Comparison of ENCODE assay signal across 23 cellular contexts in genomic region chr13:22665531-22665930, GRCh38.
DNase-seq lines count a peak whose midpoint lies in the region; ATAC-seq lines count a peak whose summit lies in the region.
"Had no signal": no experiment of that assay in that cellular context is flagged by ENCODE, and none has a peak within 500 bp of the region (broad histone marks: within the 10 kb centered on the region; RNA-seq: fewer than 3 reads in every experiment).

No MANE protein-coding gene starts in this region.

- peak; percentile 88 for DNase-seq in DMS53 treated with DMSO at 0.1 percent for 48 hours (lab: John Stamatoyannopoulos, UW; ENCODE audit: unreplicated experiment)
- peak; percentile 73 for DNase-seq in NCI-H1105 treated with DMSO at 0.1 percent for 48 hours (lab: John Stamatoyannopoulos, UW)
- DNase-seq in NCI-H69 (lab: John Stamatoyannopoulos, UW): peak; percentile 87
- no peak for DNase-seq in left colon
- no peak for DNase-seq in activated T-cell treated with anti-CD3 and anti-CD28 coated beads, Interleukin-2, amount 50 U/mL, for 1 hour
- no peak for DNase-seq in activated CD8-positive, alpha-beta memory T cell treated with anti-CD3 and anti-CD28 coated beads, Interleukin-2, amount 50 U/mL, for 4 hours
- DNase-seq: activated CD4-positive, alpha-beta T cell treated with anti-CD3 and anti-CD28 coated beads for 36 hours; activated gamma-delta T cell treated with Interleukin-2 at 50 U/mL for 16 hours; activated T-cell treated with anti-CD3 and anti-CD28 coated beads, Interleukin-2, amount 50 U/mL, for 24 hours; Calu3; caudate nucleus; hippocampal formation; immature natural killer cell; Karpas-422; MV-4-11; NCI-H187 treated with DMSO at 0.1 percent for 48 hours; OCI-M1; right cardiac atrium; spleen; upper lobe of right lung had no signal

- intact Hi-C loops in left colon (cut with DNase I, micrococcal nuclease): no loop called here

- ATAC-seq in left colon (peak; percentile 93), HG02981 (IDR thresholded peaks at IDR 0.05; ENCODE audit: unreplicated experiment) (no peak)
- ATAC-seq: activated CD4-positive, alpha-beta T cell treated with anti-CD3 and anti-CD28 coated beads for 36 hours; gastroesophageal sphincter; GM23338; right cardiac atrium; upper lobe of right lung had no signal

Comparison
In these comparisons a context has a peak if more than half of its experiments do, and no peak if none do; other contexts are left out.
1. DNase-seq: peak in DMS53 treated with DMSO at 0.1 percent for 48 hours (single experiment), NCI-H1105 treated with DMSO at 0.1 percent for 48 hours (single experiment) and NCI-H69 (single experiment); none in left colon (0 of 2), activated T-cell treated with anti-CD3 and anti-CD28 coated beads, Interleukin-2, amount 50 U/mL, for 1 hour (single experiment) and activated CD8-positive, alpha-beta memory T cell treated with anti-CD3 and anti-CD28 coated beads, Interleukin-2, amount 50 U/mL, for 4 hours (single experiment).